9 cellular contexts compared by ENCODE assay signal in genomic region chr7:94909023-94909466, GRCh38. TPM values are rescaled to one million over a fixed set of nuclear protein-coding genes. Genes with fewer than 3 reads are reported as not detected.
DNase-seq lines count a peak whose midpoint lies in the region; ATAC-seq, FAIRE-seq and TF ChIP-seq lines count a peak whose summit lies in the region.
"Had no signal": no experiment of that assay in that cellular context is flagged by ENCODE, and none has a peak within 500 bp of the region (broad histone marks: within the 10 kb centered on the region; RNA-seq: fewer than 3 reads in every experiment).

No MANE protein-coding gene starts in this region.

- H3K27me3 ChIP-seq in pancreas: no peaks in the 10 kb centered on the region

- DNase-seq in ACHN (peak; percentile 51), SK-N-MC (ENCODE audit: low read depth, low spot score) (no peak), pancreas (no peak), AG08395 (ENCODE audit: low spot score) (no peak)

- no peaks in the 10 kb centered on the region for H3K9me3 ChIP-seq in SK-N-MC (ENCODE audit: low read depth, low read length)
- no peaks in the 10 kb centered on the region for H3K9me3 ChIP-seq in pancreas

- no peak for FAIRE-seq in pancreas (lab: Jason Lieb, UNC)

- no peaks in the 10 kb centered on the region for H3K36me3 ChIP-seq in SK-N-MC (ENCODE audit: insufficient read depth, low read length)
- H3K36me3 ChIP-seq in pancreas: no peaks in the 10 kb centered on the region
- H3K36me3 ChIP-seq: BLaER1 treated with 17β-estradiol and CSF1 and Interleukin-3, amounts not matched to agents 10 nM and 100 nM had no signal

- intact Hi-C loops in pancreas (cut with DNase I): no loop called here

- H3K27ac ChIP-seq in SK-N-MC (no peak overlapping the region), pancreas (peak overlapping the region in 3 of 4 donors; percentile 54 to 87 (median 73))
- H3K27ac ChIP-seq: BLaER1 treated with 17β-estradiol and CSF1 and Interleukin-3, amounts not matched to agents 10 nM and 100 nM had no signal

- in situ Hi-C loops in ACHN (cut with HindIII; ENCODE audit: low pct_ligation_motif_present, low pct_unique_long_range_greater_than_20kb, low sequenced_read_pairs): no loop called here

- H3K9ac ChIP-seq in SK-N-MC (ENCODE audit: insufficient read length): peak overlapping the region; percentile 71
- H3K9ac ChIP-seq: BLaER1 treated with 17β-estradiol and CSF1 and Interleukin-3, amounts not matched to agents 10 nM and 100 nM had no signal

- peak overlapping the region; percentile 93 for H3K4me3 ChIP-seq in SK-N-MC
- H3K4me3 ChIP-seq in iPS-11a (ENCODE audit: low read depth, low read length): peak overlapping the region; percentile 60
- peak overlapping the region in 3 of 4 donors; percentile 47 to 61 (median 49) for H3K4me3 ChIP-seq in pancreas
- H3K4me3 ChIP-seq: BLaER1 treated with 17β-estradiol and CSF1 and Interleukin-3, amounts not matched to agents 10 nM and 100 nM had no signal

- peaks cover 5 to 16% (median 12%) of the 10 kb centered on the region in 3 donors for H3K4me1 ChIP-seq in pancreas
- H3K4me1 ChIP-seq: BLaER1 treated with 17β-estradiol and CSF1 and Interleukin-3, amounts not matched to agents 10 nM and 100 nM had no signal

- WGBS in pancreas, 2 donors: 23 to 24% methylated on average over 4 of the region's 4 CpGs

- no peak for TF ChIP-seq CTCF in pancreas (IDR thresholded peaks at IDR 0.05)

- ATAC-seq in pancreas (peak in 2 of 4 donors; percentile 2 to 8), HG03520 (IDR thresholded peaks at IDR 0.05; ENCODE audit: unreplicated experiment) (no peak), HG03159 (IDR thresholded peaks at IDR 0.05; ENCODE audit: unreplicated experiment) (no peak), GM21786 (IDR thresholded peaks at IDR 0.05; ENCODE audit: unreplicated experiment) (no peak)

RNA-seq across cellular contexts. Expression of gene PPP1R9A, which starts 1.7 kb away (rescaled TPM):
- 10 to 100 TPM; 15.5 to 32.4 (median 18.5) TPM for total RNA-seq in pancreas
- 1 to 10 TPM; 4.7 to 6.6 TPM for polyA plus RNA-seq in pancreas
